ENCODE assay signal across 3 cellular contexts in the genomic region with DNA sequence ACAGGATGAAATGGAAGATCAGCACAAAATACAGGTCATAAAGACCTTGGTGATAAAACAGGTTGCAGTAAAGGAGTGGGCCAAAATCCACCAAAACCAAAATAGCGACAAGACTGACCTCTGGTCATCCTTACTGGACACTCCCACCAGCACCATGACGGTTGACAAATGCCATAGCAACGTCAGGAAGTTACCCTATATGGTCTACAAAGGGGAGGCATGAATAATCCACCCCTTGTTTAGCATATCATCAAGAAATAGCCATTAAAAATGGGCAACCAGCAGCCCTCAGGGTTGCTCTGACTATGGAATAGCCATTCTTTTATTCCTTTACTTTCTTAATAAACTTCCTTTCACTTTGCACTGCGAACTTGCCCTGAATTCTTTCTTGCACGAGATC.
TF ChIP-seq lines count a peak whose summit lies in the region.

No MANE protein-coding gene starts in this region.

TF ChIP-seq in A549, 52 proteins besides CTCF, POLR2A, EP300 and RAD21:
- TF ChIP-seq NPAS2 (CRISPR knock-in tag; IDR thresholded peaks at IDR 0.05; ENCODE audit: borderline replicate concordance) (no peak), KDM1A (IDR thresholded peaks at IDR 0.05; ENCODE audit: low read depth) (no peak), MAZ (IDR thresholded peaks at IDR 0.05; ENCODE audit: borderline replicate concordance, low read depth, low read length) (no peak)

TF ChIP-seq in K562, 482 proteins besides CTCF, POLR2A, EP300 and RAD21:
- TF ChIP-seq SRF (CRISPR knock-in tag; IDR thresholded peaks at IDR 0.05) = peak in 1 of 2 experiments; percentile 63; a peak in 1 of 4 replicates
- peak; percentile 60 for TF ChIP-seq RFX1 (IDR thresholded peaks at IDR 0.05)
- no peak for TF ChIP-seq TFAM (CRISPR knock-in tag; conservative IDR thresholded peaks at IDR 0.05)

TF ChIP-seq in GM12891, 5 proteins besides CTCF, POLR2A, EP300 and RAD21:
- TF ChIP-seq POLR2AphosphoS5 (IDR thresholded peaks at IDR 0.05; ENCODE audit: low read depth, low read length) (no peak), POU2F2 (IDR thresholded peaks at IDR 0.05; ENCODE audit: low read depth, low read length) (no peak), TAF1 (IDR thresholded peaks at IDR 0.05; ENCODE audit: low read depth, low read length) (no peak), SPI1 (IDR thresholded peaks at IDR 0.05; ENCODE audit: low read depth, low read length) (no peak), PAX5 (IDR thresholded peaks at IDR 0.05; ENCODE audit: insufficient read depth, low read length, severe bottlenecking) (no peak)
